In genomic region chr5:123344819-123345426, GRCh38 we compare ENCODE assay signal across 8 cellular contexts.
DNase-seq lines count a peak whose midpoint lies in the region; ATAC-seq, FAIRE-seq and TF ChIP-seq lines count a peak whose summit lies in the region.

No MANE protein-coding gene starts in this region.

- ATAC-seq in HG02884 (IDR thresholded peaks at IDR 0.05; ENCODE audit: unreplicated experiment) (no peak), GM19324 (IDR thresholded peaks at IDR 0.05; ENCODE audit: low FRiP score, unreplicated experiment) (no peak)

- TF ChIP-seq CTCF in Loucy (conservative IDR thresholded peaks at IDR 0.05; ENCODE audit: low read length) (peak; percentile 57), kidney (IDR thresholded peaks at IDR 0.05; ENCODE audit: borderline replicate concordance, extremely low read depth, insufficient read depth) (peak; percentile 50)

- no peak overlapping the region for H3K27ac ChIP-seq in kidney (ENCODE audit: low read depth in 2 of 2, low read length in 2 of 2)

- no peak overlapping the region for H2AFZ ChIP-seq in Loucy (ENCODE audit: low read length)

- intact Hi-C loops in kidney (cut with DNase I): no loop called here

- no peaks in the 10 kb centered on the region for H3K36me3 ChIP-seq in Loucy (ENCODE audit: insufficient read depth, low read length)
- H3K36me3 ChIP-seq in kidney (ENCODE audit: control insufficient read depth in 1 of 2, insufficient read depth in 2 of 2, low read length in 2 of 2): no peaks in the 10 kb centered on the region

- no peak overlapping the region for H3K4me2 ChIP-seq in Loucy (ENCODE audit: low read depth, low read length, poor library complexity, severe bottlenecking)

- H3K4me3 ChIP-seq in Loucy (ENCODE audit: low read length, poor library complexity, severe bottlenecking) (no peak overlapping the region), kidney (ENCODE audit: low read length in 2 of 2) (no peak overlapping the region)

- H3F3A ChIP-seq in Loucy (ENCODE audit: low read depth): no peaks in the 10 kb centered on the region

- DNase-seq in GM03348 (ENCODE audit: low spot score) (peak; percentile 43), amniotic stem cell (lab: John Stamatoyannopoulos, UW) (peak; percentile 15), kidney (no peak), T-helper 9 cell (no peak), NK-92 (lab: John Stamatoyannopoulos, UW; ENCODE audit: unreplicated experiment) (no peak)

- H3K9ac ChIP-seq in Loucy (ENCODE audit: low read depth, low read length, poor library complexity, severe bottlenecking) (no peak overlapping the region), kidney (ENCODE audit: low read length in 2 of 2) (no peak overlapping the region)

- peak; percentile 70 for FAIRE-seq in kidney (lab: Jason Lieb, UNC)

- H3K9me3 ChIP-seq in Loucy (ENCODE audit: insufficient read depth, low read depth, low read length) (no peaks in the 10 kb centered on the region), kidney (ENCODE audit: control insufficient read depth in 1 of 2, low read length in 2 of 2) (no peaks in the 10 kb centered on the region)

- no peaks in the 10 kb centered on the region for H3K9me2 ChIP-seq in Loucy (replicated peaks; ENCODE audit: low read depth, low read length)

- H3K79me2 ChIP-seq in Loucy (ENCODE audit: insufficient read depth, low read length): no peaks in the 10 kb centered on the region

- no peaks in the 10 kb centered on the region for H4K20me1 ChIP-seq in Loucy (ENCODE audit: insufficient read depth, low read length, poor library complexity, severe bottlenecking)

- H3K4me1 ChIP-seq in Loucy (ENCODE audit: insufficient read depth, low read length, poor library complexity, severe bottlenecking) (no peaks in the 10 kb centered on the region), kidney (ENCODE audit: control insufficient read depth in 1 of 2, insufficient read depth in 1 of 2, low read depth in 1 of 2, low read length in 2 of 2) (peaks cover 0 to 6% of the 10 kb centered on the region in 2 donors)

- no peaks in the 10 kb centered on the region for H3K27me3 ChIP-seq in Loucy (ENCODE audit: insufficient read depth, low read length, poor library complexity, severe bottlenecking)

Comparison
In these comparisons a context has a peak if more than half of its experiments do, and no peak if none do; other contexts are left out.
1. DNase-seq: peak in GM03348 (single experiment) and amniotic stem cell (single experiment); none in kidney (single experiment), T-helper 9 cell (single experiment) and NK-92 (single experiment).